Comparison of ENCODE assay signal across 19 cellular contexts in genomic region chr5:141585594-141585993, GRCh38.
"Had no signal": no experiment of that assay in that cellular context is flagged by ENCODE, and none has a peak within 500 bp of the region (broad histone marks: within the 10 kb centered on the region; RNA-seq: fewer than 3 reads in every experiment).

No MANE protein-coding gene starts in this region.

- H3K4me3 ChIP-seq: colonic mucosa, esophagus squamous epithelium, gastrocnemius medialis, upper lobe of left lung had no signal

- ATAC-seq: activated T-cell treated with anti-CD3 and anti-CD28 coated beads, Interleukin-2, amount 50 U/mL, for 72 hours; gastrocnemius medialis; right cardiac atrium had no signal

- H3K27me3 ChIP-seq: colonic mucosa, esophagus squamous epithelium, gastrocnemius medialis, upper lobe of left lung had no signal

- DNase-seq: activated B cell treated with CpG ODN at 0.5 μM for 24 hours; activated CD4-positive, alpha-beta memory T cell treated with anti-CD3 and anti-CD28 coated beads for 36 hours; activated CD4-positive, alpha-beta T cell treated with anti-CD3 and anti-CD28 coated beads for 4 hours; activated effector memory CD4-positive, alpha-beta T cell treated with anti-CD3 and anti-CD28 coated beads, Interleukin-2, amount 50 U/mL, for 16 hours; activated naive CD4-positive, alpha-beta T cell treated with anti-CD3 and anti-CD28 coated beads, Interleukin-2, amount 10 ng/mL, durations not matched to agents 7 days and 5 days; activated T-cell treated with anti-CD3 and anti-CD28 coated beads, Interleukin-2, amount 50 U/mL, for 72 hours; amygdala; colonic mucosa; esophagus squamous epithelium; gastrocnemius medialis; hypothalamus; mesenchymal stem cell; nucleus accumbens; right cardiac atrium; stimulated activated CD4-positive, alpha-beta T cell treated with anti-CD3 and anti-CD28 coated beads, Interleukin-4, amount 100 ng/mL, for 24 hours; stimulated activated naive CD4-positive, alpha-beta T cell treated with Interleukin-2 at 50 U/mL for 16 hours; T1000; upper lobe of left lung had no signal

- H3K4me1 ChIP-seq: colonic mucosa, esophagus squamous epithelium, parathyroid adenoma, upper lobe of left lung had no signal

- H3K27ac ChIP-seq: colonic mucosa, esophagus squamous epithelium, gastrocnemius medialis, parathyroid adenoma, upper lobe of left lung had no signal

- H3K9me3 ChIP-seq: colonic mucosa, esophagus squamous epithelium, gastrocnemius medialis, upper lobe of left lung had no signal
